ENCODE assay signal across 8 cellular contexts in the genomic region with DNA sequence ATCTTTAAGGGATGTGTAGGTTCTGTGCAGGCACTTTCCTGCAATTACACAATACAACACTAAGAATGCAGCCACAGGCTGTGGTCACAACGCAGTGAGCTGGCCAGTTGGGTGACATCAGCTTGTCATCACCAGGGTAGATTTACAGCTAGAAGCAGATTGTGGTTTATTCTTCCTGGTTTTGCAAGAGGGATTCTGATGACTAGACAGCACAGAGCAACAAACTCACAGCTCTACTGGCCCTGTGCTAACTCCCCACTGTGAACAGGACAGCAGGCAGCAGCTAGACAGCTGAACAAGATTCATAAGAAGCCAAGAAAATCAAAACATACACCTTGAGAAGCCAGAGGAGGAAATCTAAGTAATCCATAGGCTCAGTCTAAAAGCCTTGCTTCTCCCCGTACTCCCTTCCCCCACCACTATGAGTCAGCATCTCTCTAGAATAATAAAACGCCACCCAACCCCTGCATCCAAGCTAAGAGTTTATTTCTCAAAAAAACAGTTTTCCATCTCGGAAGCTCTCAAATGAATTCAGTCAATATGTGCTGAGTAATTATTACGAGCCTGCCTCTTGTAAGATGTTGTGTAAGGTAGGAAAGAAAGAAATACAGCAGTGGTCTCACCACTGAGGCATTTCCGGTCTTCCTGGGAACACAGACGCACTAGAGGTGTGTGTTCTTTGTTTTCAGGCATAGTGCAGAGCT.
DNase-seq lines count a peak whose midpoint lies in the region; ATAC-seq and TF ChIP-seq lines count a peak whose summit lies in the region.

No MANE protein-coding gene starts in this region.

- no peak overlapping the region for H3K4me3 ChIP-seq in AG09309 (ENCODE audit: control insufficient read depth, low read depth, low read length)
- H3K4me3 ChIP-seq in SK-N-MC = peak overlapping the region; percentile 69
- H3K4me3 ChIP-seq in ectodermal cell (ENCODE audit: insufficient read depth, low read depth, low read length) = no peak overlapping the region
- H3K4me3 ChIP-seq in lung = no peak overlapping the region
- peak overlapping the region; percentile 50 for H3K4me3 ChIP-seq in thoracic aorta

- H3K4me1 ChIP-seq in ectodermal cell (ENCODE audit: control insufficient read depth, insufficient read depth, low read length) = peaks cover 22% of the 10 kb centered on the region
- peaks cover 6 to 9% of the 10 kb centered on the region in 2 donors for H3K4me1 ChIP-seq in lung (ENCODE audit: control insufficient read depth in 2 of 2, insufficient read depth in 2 of 2, low read length in 2 of 2)
- H3K4me1 ChIP-seq in thoracic aorta (ENCODE audit: control insufficient read depth in 1 of 2, low read depth in 2 of 2) = peaks cover 2 to 19% of the 10 kb centered on the region in 2 donors

- WGBS in ectodermal cell, 2 experiments = 44 to 51% methylated on average over 7 of the region's 7 CpGs
- WGBS in lung, 2 donors = 11 to 18% methylated on average over 7 of the region's 7 CpGs

- DNase-seq in AG09309 (ENCODE audit: low read depth) (peak; percentile 100), SK-N-MC (ENCODE audit: low read depth, low spot score) (peak; percentile 72), lung (ENCODE audit: low spot score) (peak; percentile 78), thoracic aorta (ENCODE audit: low spot score) (peak; percentile 30)

- no peak for TF ChIP-seq CTCF in AG09309 (IDR thresholded peaks at IDR 0.05; ENCODE audit: control insufficient read depth, insufficient read depth, low read depth, low read length, missing control alignments)
- TF ChIP-seq CTCF in lung (IDR thresholded peaks at IDR 0.05; ENCODE audit: control extremely low read depth, extremely low read depth) = no peak
- no peak for TF ChIP-seq CTCF in thoracic aorta (IDR thresholded peaks at IDR 0.05)

- H3K9ac ChIP-seq in SK-N-MC (ENCODE audit: insufficient read length) = peak overlapping the region; percentile 58

- peak overlapping the region; percentile 94 for H3K27ac ChIP-seq in SK-N-MC
- peak overlapping the region; percentile 73 for H3K27ac ChIP-seq in ectodermal cell (ENCODE audit: insufficient read depth, low read depth, low read length, poor library complexity, severe bottlenecking)
- H3K27ac ChIP-seq in lung (ENCODE audit: low read depth in 1 of 2, low read length in 1 of 2) = peak overlapping the region; percentile 24 to 82
- H3K27ac ChIP-seq in thoracic aorta = peak overlapping the region; percentile 53 to 63

- H3K27me3 ChIP-seq in ectodermal cell (ENCODE audit: control insufficient read depth, insufficient read depth, low read length, poor library complexity, severe bottlenecking) = no peaks in the 10 kb centered on the region
- no peaks in the 10 kb centered on the region for H3K27me3 ChIP-seq in lung (ENCODE audit: control insufficient read depth, insufficient read depth)
- no peaks in the 10 kb centered on the region for H3K27me3 ChIP-seq in thoracic aorta (replicated peaks; ENCODE audit: insufficient read depth)

- H3K36me3 ChIP-seq in SK-N-MC (ENCODE audit: insufficient read depth, low read length) (no peaks in the 10 kb centered on the region), ectodermal cell (ENCODE audit: control insufficient read depth, insufficient read depth, low read length) (no peaks in the 10 kb centered on the region), lung (ENCODE audit: control insufficient read depth in 2 of 2, insufficient read depth in 2 of 2, low read length in 2 of 2) (no peaks in the 10 kb centered on the region), thoracic aorta (no peaks in the 10 kb centered on the region)

- no peaks in the 10 kb centered on the region for H3K9me3 ChIP-seq in SK-N-MC (ENCODE audit: low read depth, low read length)
- no peaks in the 10 kb centered on the region for H3K9me3 ChIP-seq in ectodermal cell (ENCODE audit: control insufficient read depth, low read length)
- no peaks in the 10 kb centered on the region for H3K9me3 ChIP-seq in lung (ENCODE audit: control insufficient read depth in 2 of 2, insufficient read depth in 1 of 2, low read length in 1 of 2)
- H3K9me3 ChIP-seq in thoracic aorta = no peaks in the 10 kb centered on the region

- ATAC-seq in GM18519 (IDR thresholded peaks at IDR 0.05; ENCODE audit: low FRiP score, unreplicated experiment) (peak; percentile 67), HG03442 (IDR thresholded peaks at IDR 0.05; ENCODE audit: unreplicated experiment) (peak; percentile 83), lung (ENCODE audit: insufficient read depth, low FRiP score) (peak; percentile 86), thoracic aorta (ENCODE audit: insufficient number of reproducible peaks, low FRiP score, low read depth) (peak; percentile 74), GM21360 (IDR thresholded peaks at IDR 0.05; ENCODE audit: unreplicated experiment) (no peak)

Comparison
In these comparisons a context has a peak if more than half of its experiments do, and no peak if none do; other contexts are left out.
1. DNase-seq: peak in every context shown above with its lines; median percentile 100 in AG09309; 78 in lung; 72 in SK-N-MC; 30 in thoracic aorta.
2. H3K4me3 ChIP-seq: peak in SK-N-MC (single experiment) and thoracic aorta (single experiment); none in AG09309 (single experiment), ectodermal cell (single experiment) and lung (single experiment).
3. Peak in every context shown above with its lines, with median percentiles within 50 percentile points of each other: H3K27ac ChIP-seq.